Comparison of ENCODE assay signal across 33 cellular contexts in the genomic region with DNA sequence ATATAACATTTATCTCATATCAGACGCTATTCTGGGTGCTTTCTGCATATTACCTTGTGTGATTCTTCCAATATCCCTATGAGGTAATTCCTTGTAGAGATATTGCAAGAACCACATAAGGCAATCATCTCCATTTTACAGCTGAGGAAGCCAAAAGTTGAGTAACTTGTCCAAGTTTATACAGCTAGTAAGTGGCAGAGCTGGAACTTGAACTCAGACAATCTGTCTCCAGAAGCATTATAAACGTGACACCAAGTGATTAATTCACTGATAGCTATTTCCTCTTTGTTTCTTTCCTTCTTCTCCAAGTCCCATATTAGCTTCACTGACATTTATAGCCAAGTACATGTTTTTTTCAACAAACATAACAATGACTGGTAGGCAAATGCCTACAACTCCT. TPM values are rescaled to one million over a fixed set of nuclear protein-coding genes. Genes with fewer than 3 reads are reported as not detected.
DNase-seq lines count a peak whose midpoint lies in the region; TF ChIP-seq lines count a peak whose summit lies in the region.
"Had no signal": no experiment of that assay in that cellular context is flagged by ENCODE, and none has a peak within 500 bp of the region (broad histone marks: within the 10 kb centered on the region; RNA-seq: fewer than 3 reads in every experiment).

No MANE protein-coding gene starts in this region.

- H2BK12ac ChIP-seq in mesenchymal stem cell (ENCODE audit: low read length in 2 of 2): no peak overlapping the region

- H3K27ac ChIP-seq in mesenchymal stem cell (ENCODE audit: low read length, poor library complexity, severe bottlenecking): no peak overlapping the region
- H3K27ac ChIP-seq: heart right ventricle, pancreas, tibial nerve had no signal

- DNase-seq in BJ (ENCODE audit: low read depth) (peak; percentile 47), M059J (ENCODE audit: low read depth) (peak; percentile 30), adipocyte (ENCODE audit: low read depth) (no peak), mesenchymal stem cell (peak; percentile 66), DMS 273 treated with DMSO at 0.1 percent for 48 hours (lab: John Stamatoyannopoulos, UW) (no peak), DMS53 (lab: John Stamatoyannopoulos, UW) (no peak), NCI-H1105 treated with DMSO at 0.1 percent for 48 hours (lab: John Stamatoyannopoulos, UW) (no peak)
- DNase-seq: activated CD4-positive, alpha-beta T cell treated with anti-CD3 and anti-CD28 coated beads, Interleukin-2, amount 50 U/mL, for 48 hours; activated CD4-positive, CD25-positive, alpha-beta regulatory T cell; activated naive CD4-positive, alpha-beta T cell treated with anti-CD3 and anti-CD28 coated beads, Interleukin-2, amount 10 ng/mL, durations not matched to agents 7 days and 5 days; amygdala; effector CD8-positive, alpha-beta T cell; foreskin melanocyte; H7; heart right ventricle; KBM-7; MG63; NCI-H1417; NCI-H2081; NCI-H82; pancreas; retina; stimulated activated CD4-positive, alpha-beta T cell treated with anti-CD3 and anti-CD28 coated beads, Interleukin-2, amount 100 ng/mL, for 24 hours; T-helper 9 cell had no signal

- no peak overlapping the region for H2BK15ac ChIP-seq in mesenchymal stem cell (ENCODE audit: low read depth, poor library complexity, severe bottlenecking)

- H3K14ac ChIP-seq in mesenchymal stem cell (ENCODE audit: low read length in 2 of 2): no peak overlapping the region

- no peak overlapping the region for H2BK120ac ChIP-seq in mesenchymal stem cell (ENCODE audit: low read depth, low read length)

- CTCF ChIA-PET in BJ (lab: Yijun Ruan, JAX): interaction anchor here (0.6 to 1.0 kb wide), 2 partner anchors 16 to 26 kb away, joined by 3 to 4 read pairs; no protein-coding TSS in a partner anchor

- H2AFZ ChIP-seq in mesenchymal stem cell (ENCODE audit: low read depth, low read length): no peak overlapping the region

- no peak overlapping the region for H3K4ac ChIP-seq in mesenchymal stem cell (ENCODE audit: low read depth in 1 of 2, low read length in 2 of 2)

- WGBS in mesenchymal stem cell: 0% methylated on average over 1 of the region's 2 CpGs

- no peak for TF ChIP-seq CTCF in BJ (IDR thresholded peaks at IDR 0.05; ENCODE audit: insufficient read depth, low read depth, low read length)

- H2AK5ac ChIP-seq in mesenchymal stem cell (ENCODE audit: low read length, severe bottlenecking): no peak overlapping the region

- H2BK5ac ChIP-seq in mesenchymal stem cell (ENCODE audit: low read depth, low read length, poor library complexity, severe bottlenecking): no peak overlapping the region

- H3K23ac ChIP-seq in mesenchymal stem cell (ENCODE audit: low read length in 2 of 2): no peak overlapping the region

- H3K9ac ChIP-seq in adipocyte (ENCODE audit: low read length) (no peak overlapping the region), mesenchymal stem cell (ENCODE audit: low read length) (no peak overlapping the region)

- no peak overlapping the region for H3K18ac ChIP-seq in mesenchymal stem cell (ENCODE audit: low read depth in 1 of 2, low read length in 2 of 2)

- no peak overlapping the region for H4K8ac ChIP-seq in mesenchymal stem cell (ENCODE audit: low read length)

- POLR2A ChIA-PET in BJ (lab: Charles Lee): no interaction called here

- no peak overlapping the region for H3K4me3 ChIP-seq in BJ (ENCODE audit: low read depth, low read length)
- H3K4me3 ChIP-seq in adipocyte (ENCODE audit: low read length): peak overlapping the region; percentile 38
- H3K4me3 ChIP-seq in mesenchymal stem cell (ENCODE audit: insufficient read depth in 1 of 2, low read depth in 1 of 2, low read length in 2 of 2): no peak overlapping the region
- H3K4me3 ChIP-seq: lung, MG63, pancreas, smooth muscle cell, tibial nerve had no signal

- H3K9me3 ChIP-seq in adipocyte (ENCODE audit: control insufficient read depth, low read length) (no peaks in the 10 kb centered on the region), mesenchymal stem cell (ENCODE audit: control insufficient read depth, low read length) (no peaks in the 10 kb centered on the region)
- H3K9me3 ChIP-seq: heart right ventricle, MG63, pancreas, tibial nerve had no signal

- H3K4me2 ChIP-seq in mesenchymal stem cell (ENCODE audit: low read length, poor library complexity, severe bottlenecking): no peak overlapping the region
- H3K4me2 ChIP-seq: smooth muscle cell had no signal

- H3K36me3 ChIP-seq in BJ (ENCODE audit: control insufficient read depth, insufficient read depth, low read length) (no peaks in the 10 kb centered on the region), adipocyte (ENCODE audit: control insufficient read depth, insufficient read depth, low read length, severe bottlenecking) (no peaks in the 10 kb centered on the region), mesenchymal stem cell (ENCODE audit: control insufficient read depth in 1 of 2, insufficient read depth in 2 of 2, low read depth in 1 of 2, low read length in 2 of 2) (no peaks in the 10 kb centered on the region)
- H3K36me3 ChIP-seq: heart right ventricle, MG63, pancreas, tibial nerve had no signal

- H3K4me1 ChIP-seq in adipocyte (ENCODE audit: control insufficient read depth, insufficient read depth, low read length): peaks cover 19% of the 10 kb centered on the region
- peaks cover 4% of the 10 kb centered on the region for H3K4me1 ChIP-seq in mesenchymal stem cell (ENCODE audit: control insufficient read depth, insufficient read depth, low read depth, low read length)
- H3K4me1 ChIP-seq: pancreas, tibial nerve had no signal

- H3K27me3 ChIP-seq in BJ (ENCODE audit: control insufficient read depth, insufficient read depth, low read length) (no peaks in the 10 kb centered on the region), adipocyte (replicated peaks; ENCODE audit: control insufficient read depth, insufficient read depth, low read length) (no peaks in the 10 kb centered on the region), mesenchymal stem cell (ENCODE audit: control insufficient read depth in 1 of 2, insufficient read depth in 1 of 2, low read length in 2 of 2) (no peaks in the 10 kb centered on the region)
- H3K27me3 ChIP-seq: heart right ventricle, MG63, pancreas, tibial nerve had no signal

- no peaks in the 10 kb centered on the region for H3K79me1 ChIP-seq in mesenchymal stem cell (replicated peaks; ENCODE audit: low read length, poor library complexity, severe bottlenecking)

- no peak overlapping the region for H4K91ac ChIP-seq in mesenchymal stem cell (ENCODE audit: low read length)

RNA-seq across cellular contexts. Expression of a gene that starts 7.3 kb away (rescaled TPM):
- polyA plus RNA-seq in BJ (2011; rRNA removed): 0.10 and 0.11 TPM in 2 replicates
- not detected in 2 replicates for polyA minus RNA-seq in BJ (2011; rRNA and poly(A)+ RNA removed)
- total RNA-seq in M059J (2014; rRNA removed; shearing (Covaris generic)): 0.05 TPM in 1 of 2 replicates, not detected in the other
- polyA plus RNA-seq in mesenchymal stem cell (2013, experiment 1 of 2): 6.4 TPM
- polyA plus RNA-seq in mesenchymal stem cell (2013, experiment 2 of 2): 6.1 TPM
- total RNA-seq: activated T-helper 1 cell treated with anti-CD3 and anti-CD28 coated beads, Interleukin-12 subunit alpha, Interleukin-12 subunit beta, Interleukin-2, Interleukin-4 antibody, amounts not matched to agents 30 ng/mL and 10 ng/mL and 1 ng/mL, durations not matched to agents 14 hours and 24 hours and 36 hours; bronchial epithelial cell; Daoy; epithelial cell of proximal tubule; H7; HT1080; neural crest cell; smooth muscle cell had no signal
- polyA plus RNA-seq: smooth muscle cell had no signal

Comparison
In these comparisons a context has a peak if more than half of its experiments do, and no peak if none do; other contexts are left out.
1. DNase-seq: peak in BJ (single experiment), M059J (single experiment) and mesenchymal stem cell (single experiment); none in adipocyte (single experiment), DMS 273 treated with DMSO at 0.1 percent for 48 hours (single experiment), DMS53 (single experiment) and NCI-H1105 treated with DMSO at 0.1 percent for 48 hours (single experiment).